In genomic region chr4:17769406-17770174, GRCh38 we compare ENCODE assay signal across 26 cellular contexts. TPM values are rescaled to one million over a fixed set of nuclear protein-coding genes. Genes with fewer than 3 reads are reported as not detected.
DNase-seq lines count a peak whose midpoint lies in the region; ATAC-seq, FAIRE-seq and TF ChIP-seq lines count a peak whose summit lies in the region.
"Had no signal": no experiment of that assay in that cellular context is flagged by ENCODE, and none has a peak within 500 bp of the region (broad histone marks: within the 10 kb centered on the region; RNA-seq: fewer than 3 reads in every experiment).

No MANE protein-coding gene starts in this region.

- no peak overlapping the region for H3K4me2 ChIP-seq in astrocyte (ENCODE audit: low read length)
- H3K4me2 ChIP-seq: BLaER1, SK-N-SH had no signal

- no peak overlapping the region for H3K9ac ChIP-seq in astrocyte (ENCODE audit: low read length)
- no peak overlapping the region for H3K9ac ChIP-seq in skeletal muscle tissue (ENCODE audit: low read depth in 1 of 3, low read length in 3 of 3)
- H3K9ac ChIP-seq: BLaER1, SK-N-SH had no signal

- no peaks in the 10 kb centered on the region for H3K79me2 ChIP-seq in astrocyte (ENCODE audit: insufficient read depth, low read length)

- TF ChIP-seq CTCF in activated CD8-positive, alpha-beta T cell treated with anti-CD3 and anti-CD28 coated beads for 36 hours (IDR thresholded peaks at IDR 0.05), result no peak
- no peak for TF ChIP-seq CTCF in astrocyte (IDR thresholded peaks at IDR 0.05; ENCODE audit: insufficient read depth, low read depth, low read length)
- no peak for TF ChIP-seq CTCF in lower lobe of right lung (IDR thresholded peaks at IDR 0.05)
- TF ChIP-seq CTCF in GM13976 (IDR thresholded peaks at IDR 0.05; ENCODE audit: borderline replicate concordance, control extremely low read depth, extremely low read depth, insufficient read depth, missing control alignments), result no peak

- no peaks in the 10 kb centered on the region for H3K27me3 Mint-ChIP-seq in activated CD8-positive, alpha-beta T cell treated with anti-CD3 and anti-CD28 coated beads, Interleukin-2, amount 10 ng/mL, durations not matched to agents 7 days and 5 days (ENCODE audit: low read depth)
- H3K27me3 Mint-ChIP-seq in activated CD8-positive, alpha-beta T cell treated with anti-CD3 and anti-CD28 coated beads for 36 hours, result no peaks in the 10 kb centered on the region
- no peaks in the 10 kb centered on the region for H3K27me3 Mint-ChIP-seq in astrocyte (ENCODE audit: low read depth, unreplicated experiment)
- H3K27me3 Mint-ChIP-seq: CD4-positive, alpha-beta T cell had no signal

- DNase-seq in activated CD8-positive, alpha-beta T cell treated with anti-CD3 and anti-CD28 coated beads, Interleukin-2, amount 10 ng/mL, durations not matched to agents 7 days and 5 days, result peak; percentile 12
- DNase-seq in activated CD8-positive, alpha-beta T cell treated with anti-CD3 and anti-CD28 coated beads for 36 hours, result no peak
- DNase-seq in astrocyte (ENCODE audit: low read depth) (peak; percentile 53), lower lobe of right lung (no peak), GM13976 (ENCODE audit: low spot score) (no peak), UCSD-AML1 (lab: John Stamatoyannopoulos, UW; ENCODE audit: unreplicated experiment) (no peak)
- DNase-seq: CD4-positive, alpha-beta T cell; Kasumi-1; NCI-H1092 treated with DMSO at 0.1 percent for 48 hours; NCI-H1436; NCI-H187; NCI-H2081 treated with DMSO at 0.1 percent for 48 hours; NCI-H2171; NCI-H524; NCI-H748 treated with DMSO at 0.1 percent for 48 hours; SK-N-SH had no signal

- in situ Hi-C loops in GM13976 (cut with MboI; ENCODE audit: low sequenced_read_pairs, unreplicated experiment), result no loop called here

- no peaks in the 10 kb centered on the region for H3K4me1 ChIP-seq in astrocyte (ENCODE audit: insufficient read depth, low read length)
- H3K4me1 ChIP-seq in lower lobe of right lung, result no peaks in the 10 kb centered on the region
- peaks cover 4 to 18% (median 5%) of the 10 kb centered on the region in 3 donors for H3K4me1 ChIP-seq in skeletal muscle tissue (ENCODE audit: control insufficient read depth in 3 of 3, insufficient read depth in 3 of 3, low read length in 3 of 3)
- H3K4me1 ChIP-seq: BLaER1 had no signal

- no peak for FAIRE-seq in astrocyte (lab: Jason Lieb, UNC)
- FAIRE-seq: D721Med, GM12892, GM19239, H54, HTR-8/SVneo, K562, RCC 7860 had no signal

- H3K27me3 ChIP-seq in astrocyte (ENCODE audit: insufficient read depth, low read length) (no peaks in the 10 kb centered on the region), lower lobe of right lung (ENCODE audit: low read depth) (no peaks in the 10 kb centered on the region), skeletal muscle tissue (ENCODE audit: control insufficient read depth in 3 of 3, insufficient read depth in 3 of 3, low read length in 3 of 3) (no peaks in the 10 kb centered on the region)
- H3K27me3 ChIP-seq: BLaER1 had no signal

- H3K9me3 ChIP-seq in astrocyte (ENCODE audit: insufficient read depth, low read depth, low read length) (no peaks in the 10 kb centered on the region), lower lobe of right lung (no peaks in the 10 kb centered on the region), skeletal muscle tissue (ENCODE audit: control insufficient read depth in 3 of 3, low read length in 3 of 3) (no peaks in the 10 kb centered on the region)
- H3K9me3 ChIP-seq: SK-N-SH had no signal

- H3K36me3 ChIP-seq in astrocyte (ENCODE audit: insufficient read depth, low read length) (no peaks in the 10 kb centered on the region), lower lobe of right lung (no peaks in the 10 kb centered on the region), skeletal muscle tissue (ENCODE audit: control insufficient read depth in 3 of 3, insufficient read depth in 3 of 3, low read length in 3 of 3) (no peaks in the 10 kb centered on the region)
- H3K36me3 ChIP-seq: BLaER1 had no signal

- H3K4me3 Mint-ChIP-seq in activated CD8-positive, alpha-beta T cell treated with anti-CD3 and anti-CD28 coated beads, Interleukin-2, amount 10 ng/mL, durations not matched to agents 7 days and 5 days, result no peak overlapping the region
- H3K4me3 Mint-ChIP-seq in activated CD8-positive, alpha-beta T cell treated with anti-CD3 and anti-CD28 coated beads for 36 hours, result no peak overlapping the region
- H3K4me3 Mint-ChIP-seq in astrocyte (ENCODE audit: unreplicated experiment), result no peak overlapping the region
- H3K4me3 Mint-ChIP-seq: CD4-positive, alpha-beta T cell had no signal

- H3K27ac Mint-ChIP-seq in activated CD8-positive, alpha-beta T cell treated with anti-CD3 and anti-CD28 coated beads, Interleukin-2, amount 10 ng/mL, durations not matched to agents 7 days and 5 days, result no peak overlapping the region
- H3K27ac Mint-ChIP-seq in activated CD8-positive, alpha-beta T cell treated with anti-CD3 and anti-CD28 coated beads for 36 hours, result no peak overlapping the region
- no peak overlapping the region for H3K27ac Mint-ChIP-seq in astrocyte (ENCODE audit: unreplicated experiment)
- H3K27ac Mint-ChIP-seq: CD4-positive, alpha-beta T cell had no signal

- H3K36me3 Mint-ChIP-seq in activated CD8-positive, alpha-beta T cell treated with anti-CD3 and anti-CD28 coated beads, Interleukin-2, amount 10 ng/mL, durations not matched to agents 7 days and 5 days (ENCODE audit: low read depth), result no peaks in the 10 kb centered on the region
- H3K36me3 Mint-ChIP-seq in activated CD8-positive, alpha-beta T cell treated with anti-CD3 and anti-CD28 coated beads for 36 hours (ENCODE audit: low read depth), result no peaks in the 10 kb centered on the region
- no peaks in the 10 kb centered on the region for H3K36me3 Mint-ChIP-seq in astrocyte (ENCODE audit: low read depth, unreplicated experiment)

- POLR2A ChIA-PET in activated CD8-positive, alpha-beta T cell treated with anti-CD3 and anti-CD28 coated beads, Interleukin-2, amount 10 ng/mL, durations not matched to agents 7 days and 5 days (lab: Charles Lee), result no interaction called here
- POLR2A ChIA-PET in activated CD8-positive, alpha-beta T cell treated with anti-CD3 and anti-CD28 coated beads for 36 hours (lab: Charles Lee), result interaction anchor here (0.6 kb wide), 1 partner anchor 200 kb away, joined by 3 read pairs; no protein-coding TSS in a partner anchor

- H3K27ac ChIP-seq in astrocyte (ENCODE audit: low read depth, low read length) (peak overlapping the region; percentile 14), lower lobe of right lung (no peak overlapping the region), skeletal muscle tissue (ENCODE audit: low read depth, low read length) (peak overlapping the region; percentile 68)
- H3K27ac ChIP-seq: BLaER1 had no signal

- H3K9me3 Mint-ChIP-seq in activated CD8-positive, alpha-beta T cell treated with anti-CD3 and anti-CD28 coated beads, Interleukin-2, amount 10 ng/mL, durations not matched to agents 7 days and 5 days (ENCODE audit: insufficient read depth), result no peaks in the 10 kb centered on the region
- peaks cover 5% of the 10 kb centered on the region for H3K9me3 Mint-ChIP-seq in activated CD8-positive, alpha-beta T cell treated with anti-CD3 and anti-CD28 coated beads for 36 hours
- peaks cover 9% of the 10 kb centered on the region for H3K9me3 Mint-ChIP-seq in astrocyte (ENCODE audit: unreplicated experiment)

- peaks cover 10% of the 10 kb centered on the region for H3K4me1 Mint-ChIP-seq in activated CD8-positive, alpha-beta T cell treated with anti-CD3 and anti-CD28 coated beads, Interleukin-2, amount 10 ng/mL, durations not matched to agents 7 days and 5 days (ENCODE audit: low read depth)
- H3K4me1 Mint-ChIP-seq in activated CD8-positive, alpha-beta T cell treated with anti-CD3 and anti-CD28 coated beads for 36 hours (ENCODE audit: low read depth), result peaks cover 9% of the 10 kb centered on the region
- H3K4me1 Mint-ChIP-seq in astrocyte (ENCODE audit: low read depth, unreplicated experiment), result peaks cover 17% of the 10 kb centered on the region

- CTCF ChIA-PET in activated CD8-positive, alpha-beta T cell treated with anti-CD3 and anti-CD28 coated beads, Interleukin-2, amount 10 ng/mL, durations not matched to agents 7 days and 5 days (lab: Charles Lee), result no interaction called here
- CTCF ChIA-PET in activated CD8-positive, alpha-beta T cell treated with anti-CD3 and anti-CD28 coated beads for 36 hours (lab: Charles Lee), result no interaction called here

- intact Hi-C loops in activated CD8-positive, alpha-beta T cell treated with anti-CD3 and anti-CD28 coated beads for 36 hours (cut with micrococcal nuclease), result no loop called here
- intact Hi-C loops in lower lobe of right lung (cut with DNase I), result no loop called here

- H3K4me3 ChIP-seq in astrocyte (ENCODE audit: insufficient read depth, low read depth, low read length) (no peak overlapping the region), lower lobe of right lung (no peak overlapping the region), skeletal muscle tissue (ENCODE audit: low read length in 3 of 3) (no peak overlapping the region)
- H3K4me3 ChIP-seq: BLaER1, K562 had no signal

- no peak overlapping the region for H2AFZ ChIP-seq in astrocyte (ENCODE audit: low read depth, low read length)

- no peak for ATAC-seq in activated CD8-positive, alpha-beta T cell treated with anti-CD3 and anti-CD28 coated beads, Interleukin-2, amount 10 ng/mL, durations not matched to agents 7 days and 5 days
- ATAC-seq in activated CD8-positive, alpha-beta T cell treated with anti-CD3 and anti-CD28 coated beads for 36 hours, result no peak
- ATAC-seq in lower lobe of right lung (peak; percentile 72 to 91), HG03196 (IDR thresholded peaks at IDR 0.05; ENCODE audit: unreplicated experiment) (no peak)
- ATAC-seq: K562 had no signal

- H4K20me1 ChIP-seq in astrocyte (ENCODE audit: insufficient read depth, low read length), result no peaks in the 10 kb centered on the region
- H4K20me1 ChIP-seq: BLaER1 had no signal

RNA-seq across cellular contexts. Expression of gene FAM184B, which starts 11.8 kb away (rescaled TPM):
- total RNA-seq in activated CD8-positive, alpha-beta T cell treated with anti-CD3 and anti-CD28 coated beads, Interleukin-2, amount 10 ng/mL, durations not matched to agents 7 days and 5 days, result under 1 TPM in 1 of 2 experiments, not detected in 1; 0.03 TPM
- total RNA-seq in activated CD8-positive, alpha-beta T cell treated with anti-CD3 and anti-CD28 coated beads for 36 hours, result under 1 TPM in 1 of 2 experiments, not detected in 1; 0.05 TPM
- total RNA-seq in astrocyte (0.46 and 0.54 TPM in 2 replicates), lower lobe of right lung (0.24 TPM), skeletal muscle tissue (4.2 TPM)
- total RNA-seq: CD4-positive, alpha-beta T cell; K562 had no signal

RNA-seq across cellular contexts. Expression of gene DCAF16, which starts 41.0 kb away (rescaled TPM):
- 10 to 100 TPM; 35.8 to 39.2 TPM for total RNA-seq in activated CD8-positive, alpha-beta T cell treated with anti-CD3 and anti-CD28 coated beads, Interleukin-2, amount 10 ng/mL, durations not matched to agents 7 days and 5 days
- total RNA-seq in activated CD8-positive, alpha-beta T cell treated with anti-CD3 and anti-CD28 coated beads for 36 hours, result 10 to 100 TPM; 42.4 to 44.5 TPM
- total RNA-seq in astrocyte (29.0 and 32.7 TPM in 2 replicates), lower lobe of right lung (26.1 TPM), skeletal muscle tissue (23.0 TPM)

RNA-seq across cellular contexts. Expression of gene NCAPG, which starts 41.2 kb away (rescaled TPM):
- total RNA-seq in activated CD8-positive, alpha-beta T cell treated with anti-CD3 and anti-CD28 coated beads, Interleukin-2, amount 10 ng/mL, durations not matched to agents 7 days and 5 days, result 10 to 100 TPM; 92.5 to 93.5 TPM
- 10 to 100 TPM; 63.3 to 65.9 TPM for total RNA-seq in activated CD8-positive, alpha-beta T cell treated with anti-CD3 and anti-CD28 coated beads for 36 hours
- total RNA-seq in astrocyte, result 2.6 and 4.7 TPM in 2 replicates
- 2.2 TPM for total RNA-seq in lower lobe of right lung
- total RNA-seq in skeletal muscle tissue, result 8.4 TPM

Comparison
In these comparisons a context has a peak if more than half of its experiments do, and no peak if none do; other contexts are left out.
1. DNase-seq: peak in activated CD8-positive, alpha-beta T cell treated with anti-CD3 and anti-CD28 coated beads, Interleukin-2, amount 10 ng/mL, durations not matched to agents 7 days and 5 days (single experiment) and astrocyte (single experiment); none in activated CD8-positive, alpha-beta T cell treated with anti-CD3 and anti-CD28 coated beads for 36 hours (single experiment), lower lobe of right lung (single experiment), GM13976 (single experiment) and UCSD-AML1 (single experiment).
2. ATAC-seq: peak in lower lobe of right lung (2 of 2); none in activated CD8-positive, alpha-beta T cell treated with anti-CD3 and anti-CD28 coated beads, Interleukin-2, amount 10 ng/mL, durations not matched to agents 7 days and 5 days (single experiment), activated CD8-positive, alpha-beta T cell treated with anti-CD3 and anti-CD28 coated beads for 36 hours (single experiment) and HG03196 (single experiment).